Comparison of ENCODE assay signal across 8 cellular contexts in genomic region chr10:31707578-31708411, GRCh38.
A peak's percentile ranks its signal among the peaks of the same experiment; 100 is the strongest.
DNase-seq lines count a peak whose midpoint lies in the region; ATAC-seq, FAIRE-seq and TF ChIP-seq lines count a peak whose summit lies in the region.

No MANE protein-coding gene starts in this region.

- H3K27ac ChIP-seq in PC-3 (ENCODE audit: low read length) (no peak overlapping the region), keratinocyte (ENCODE audit: control insufficient read depth, insufficient read depth, low read length) (no peak overlapping the region)

- H3K4me3 ChIP-seq in PC-3 (ENCODE audit: low read length), result no peak overlapping the region
- H3K4me3 ChIP-seq in keratinocyte (ENCODE audit: control insufficient read depth in 2 of 3, extremely low read depth in 1 of 3, insufficient read depth in 2 of 3, low read depth in 1 of 3, low read length in 3 of 3), result no peak overlapping the region

- TF ChIP-seq CTCF in PC-3 (conservative IDR thresholded peaks at IDR 0.05; ENCODE audit: low read depth, low read length), result no peak
- TF ChIP-seq CTCF in brain (conservative IDR thresholded peaks at IDR 0.05), result no peak
- no peak for TF ChIP-seq CTCF in keratinocyte (optimal IDR thresholded peaks at IDR 0.05 in 1 of 3, IDR thresholded peaks at IDR 0.05 in 1 of 3, conservative IDR thresholded peaks at IDR 0.05 in 1 of 3; ENCODE audit: extremely low read depth in 1 of 3, insufficient read depth in 2 of 3, low read length in 3 of 3)

- peak overlapping the region; percentile 72 for H2AFZ ChIP-seq in PC-3 (ENCODE audit: low read length)
- H2AFZ ChIP-seq in keratinocyte (ENCODE audit: control insufficient read depth, low read length), result peak overlapping the region; percentile 58

- BruUV-seq in PC-3 (replicated peaks; lab: Mats Ljungman, UMichigan), result no TSS peak

- ATAC-seq in activated CD4-positive, CD25-positive, alpha-beta regulatory T cell treated with anti-CD3 and anti-CD28 coated beads, Interleukin-2, amount 50 U/mL, for 24 hours, result peak; percentile 82 to 86
- ATAC-seq in HG03039 (IDR thresholded peaks at IDR 0.05; ENCODE audit: unreplicated experiment) (peak; percentile 86), PC-3 (peak; percentile 67)

- POLR2A ChIA-PET in PC-3 (lab: Charles Lee; ENCODE audit: unreplicated experiment), result no interaction called here

- H3K27ac Mint-ChIP-seq in brain, result peak overlapping the region; percentile 85 to 95 (median 94)

- peak overlapping the region; percentile 20 to 66 (median 55) for H3K4me3 Mint-ChIP-seq in brain

- H3K4me1 ChIP-seq in PC-3 (ENCODE audit: insufficient read depth, low read length) (peaks cover 7% of the 10 kb centered on the region; the same call in 1 of the 2 replicates), keratinocyte (ENCODE audit: control insufficient read depth, extremely low read depth, insufficient read depth, low read length) (peaks cover 4% of the 10 kb centered on the region)

- H3K9me3 Mint-ChIP-seq in brain, result peaks cover 34 to 53% (median 42%) of the 10 kb centered on the region in 5 experiments

- H3K27me3 Mint-ChIP-seq in brain, result peaks cover 7% of the 10 kb centered on the region

- H3K9me2 ChIP-seq in PC-3 (replicated peaks; ENCODE audit: low read length), result no peaks in the 10 kb centered on the region

- H3K4me2 ChIP-seq in PC-3 (ENCODE audit: low read length) (peak overlapping the region; percentile 56), keratinocyte (ENCODE audit: control insufficient read depth, extremely low read depth, insufficient read depth, low read depth, low read length) (no peak overlapping the region)

- no peaks in the 10 kb centered on the region for H3K9me3 ChIP-seq in PC-3 (ENCODE audit: low read length)
- peaks cover 3% of the 10 kb centered on the region for H3K9me3 ChIP-seq in keratinocyte (ENCODE audit: control insufficient read depth, low read depth, low read length)

- DNase-seq in activated CD4-positive, CD25-positive, alpha-beta regulatory T cell (lab: John Stamatoyannopoulos, UW), result no peak
- DNase-seq in PC-3 (peak; percentile 21), keratinocyte (ENCODE audit: low read depth, low spot score) (no peak), NCI-H187 treated with DMSO at 0.1 percent for 48 hours (lab: John Stamatoyannopoulos, UW) (no peak)
- peak; percentile 38 to 44 for DNase-seq in stimulated activated CD4-positive, alpha-beta T cell treated with anti-CD3 and anti-CD28 coated beads, Interleukin-15, amount 100 ng/mL, for 48 hours (ENCODE audit: low read depth in 2 of 2)

- no peak for FAIRE-seq in keratinocyte (lab: Jason Lieb, UNC)

- H3K9me1 ChIP-seq in keratinocyte (ENCODE audit: control insufficient read depth, extremely low read depth, insufficient read depth, low read length), result no peaks in the 10 kb centered on the region

- peaks cover 41% of the 10 kb centered on the region for H3K4me1 Mint-ChIP-seq in brain

- H4K20me1 ChIP-seq in PC-3 (ENCODE audit: low read length) (no peaks in the 10 kb centered on the region), keratinocyte (ENCODE audit: control insufficient read depth, extremely low read depth, insufficient read depth, low read length) (no peaks in the 10 kb centered on the region)

- H3K79me2 ChIP-seq in PC-3 (ENCODE audit: low read length), result no peaks in the 10 kb centered on the region
- no peaks in the 10 kb centered on the region for H3K79me2 ChIP-seq in keratinocyte (ENCODE audit: control insufficient read depth, insufficient read depth, low read length)

- intact Hi-C loops in PC-3 (cut with micrococcal nuclease), result no loop called here

- peaks cover 30% of the 10 kb centered on the region for H3K36me3 Mint-ChIP-seq in brain

- no peak overlapping the region for H3K9ac ChIP-seq in PC-3 (ENCODE audit: low read length)
- no peak overlapping the region for H3K9ac ChIP-seq in keratinocyte (ENCODE audit: control insufficient read depth, extremely low read depth, insufficient read depth, low read length)

- CTCF ChIA-PET in PC-3 (lab: Charles Lee), result no interaction called here

- H3F3A ChIP-seq in PC-3 (ENCODE audit: low read length, unreplicated experiment), result no peaks in the 10 kb centered on the region

- H3K36me3 ChIP-seq in PC-3 (ENCODE audit: low read depth, low read length) (no peaks in the 10 kb centered on the region), keratinocyte (ENCODE audit: control insufficient read depth in 2 of 2, extremely low read depth in 1 of 2, insufficient read depth in 2 of 2, low read length in 2 of 2) (no peaks in the 10 kb centered on the region)

- no peaks in the 10 kb centered on the region for H3K27me3 ChIP-seq in PC-3 (ENCODE audit: low read length)
- no peaks in the 10 kb centered on the region for H3K27me3 ChIP-seq in keratinocyte (ENCODE audit: control insufficient read depth, extremely low read depth, insufficient read depth, low read length)

- dilution Hi-C loops in keratinocyte (cut with MboI; ENCODE audit: extremely low pct_ligation_motif_present, low sequenced_read_pairs), result no loop called here

Comparison
In these comparisons a context has a peak if more than half of its experiments do, and no peak if none do; other contexts are left out.
1. DNase-seq: peak in PC-3 (single experiment) and stimulated activated CD4-positive, alpha-beta T cell treated with anti-CD3 and anti-CD28 coated beads, Interleukin-15, amount 100 ng/mL, for 48 hours (2 of 2); none in activated CD4-positive, CD25-positive, alpha-beta regulatory T cell (0 of 4), keratinocyte (single experiment) and NCI-H187 treated with DMSO at 0.1 percent for 48 hours (single experiment).
2. Peak in every context shown above with its lines, with median percentiles within 50 percentile points of each other: ATAC-seq.